10 cellular contexts compared by ENCODE assay signal in the genomic region with DNA sequence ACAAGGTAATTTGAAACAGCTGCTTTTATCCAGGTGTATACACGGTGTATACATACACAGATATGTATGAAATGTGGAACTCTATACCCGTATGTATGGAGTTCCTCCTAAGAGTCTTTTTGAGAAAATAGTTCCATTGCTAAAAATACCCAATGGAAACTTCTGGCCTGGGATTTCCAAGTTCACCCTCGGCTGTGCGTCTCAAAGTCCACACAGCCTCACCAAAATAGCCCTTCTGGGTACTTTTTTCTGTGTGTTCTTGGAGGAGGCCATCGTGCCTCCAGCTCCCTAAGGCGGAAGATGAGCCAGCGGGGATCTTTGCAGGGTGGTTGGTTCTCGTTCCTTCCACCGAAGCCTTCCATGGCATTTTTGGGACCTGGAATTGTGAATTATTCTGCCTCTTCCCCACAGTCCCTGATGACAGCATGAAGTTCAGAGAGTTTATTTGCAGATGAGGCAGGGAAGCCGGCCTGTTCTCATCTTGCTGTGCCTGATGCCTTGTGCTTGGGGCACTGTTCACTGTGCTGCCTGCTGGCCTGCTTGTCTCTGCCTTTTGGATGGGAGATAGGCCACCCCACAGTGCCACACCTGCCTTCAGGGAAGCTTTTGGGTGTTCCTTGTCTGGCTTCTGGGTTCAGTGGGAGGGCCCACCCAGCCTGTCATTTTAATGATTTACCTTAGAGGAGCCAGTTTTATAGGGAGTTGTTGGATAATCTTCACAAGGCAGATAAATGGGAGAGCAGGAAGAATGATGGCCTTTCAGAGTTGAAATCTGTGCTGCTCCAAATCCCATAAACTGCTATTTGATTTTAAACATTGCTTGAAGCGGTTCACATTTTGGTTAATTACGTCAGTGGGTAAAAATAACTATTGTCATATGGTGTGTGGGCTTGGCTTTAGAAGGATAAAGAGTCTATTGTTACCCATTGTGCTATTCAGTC.
DNase-seq lines count a peak whose midpoint lies in the region; ATAC-seq and TF ChIP-seq lines count a peak whose summit lies in the region.
"Had no signal": no experiment of that assay in that cellular context is flagged by ENCODE, and none has a peak within 500 bp of the region (broad histone marks: within the 10 kb centered on the region; RNA-seq: fewer than 3 reads in every experiment).

No MANE protein-coding gene starts in this region.

- TF ChIP-seq EP300 in SK-N-SH (IDR thresholded peaks at IDR 0.05; ENCODE audit: borderline replicate concordance in 1 of 2, low read depth in 1 of 2, low read length in 1 of 2), result no peak

- H3K9me3 ChIP-seq in SK-N-SH (no peaks in the 10 kb centered on the region), right cardiac atrium (ENCODE audit: control insufficient read depth, low read length) (no peaks in the 10 kb centered on the region), Caco-2 (no peaks in the 10 kb centered on the region)

- no peaks in the 10 kb centered on the region for H3K9me3 Mint-ChIP-seq in Caco-2 (ENCODE audit: unreplicated experiment)
- H3K9me3 Mint-ChIP-seq: activated naive CD4-positive, alpha-beta T cell treated with anti-CD3 and anti-CD28 coated beads, Interleukin-2, amount 50 U/mL, for 24 hours had no signal

- no TSS peak for BruUV-seq in Caco-2 (replicated peaks; lab: Mats Ljungman, UMichigan)

- CTCF ChIA-PET in SK-N-SH (lab: Yijun Ruan, JAX), result interaction anchor here (13.3 kb wide), 1 partner anchor 169 kb away, joined by 262 read pairs; no protein-coding TSS in a partner anchor
- CTCF ChIA-PET in Caco-2 (lab: Charles Lee), result no interaction called here

- DNase-seq in NCI-H2107 treated with DMSO at 0.1 percent for 48 hours (lab: John Stamatoyannopoulos, UW; ENCODE audit: unreplicated experiment) (peak; percentile 23), NCI-H2107 (lab: John Stamatoyannopoulos, UW) (no peak), SK-N-SH (no peak), right cardiac atrium (no peak), GF-D8 (lab: John Stamatoyannopoulos, UW) (no peak), Caco-2 (no peak), SK-N-DZ (ENCODE audit: low spot score) (no peak)

- H3K27ac ChIP-seq in SK-N-SH (ENCODE audit: low read depth in 2 of 2, low read length in 1 of 2), result peak overlapping the region in 1 of 2 experiments; percentile 57; a peak in 2 of 4 replicates
- peak overlapping the region; percentile 5 for H3K27ac ChIP-seq in right cardiac atrium (ENCODE audit: low read length)
- H3K27ac ChIP-seq in skin epidermis, result peak overlapping the region in 14 of 21 experiments; percentile 3 to 68 (median 57)
- H3K27ac ChIP-seq: HL-60 had no signal

- no peak for ATAC-seq in right cardiac atrium

- 74% methylated on average over 12 of the region's 12 CpGs for WGBS in SK-N-SH (ENCODE audit: low lambda C conversion rate)
- 67% methylated on average over 12 of the region's 12 CpGs for WGBS in right cardiac atrium

- intact Hi-C loops in right cardiac atrium (cut with DNase I), result loop anchor here in 1 of 4 donors (10.0 kb wide), 1 partner anchor 129 kb away; no protein-coding TSS in a partner anchor
- intact Hi-C loops in Caco-2 (cut with micrococcal nuclease; ENCODE audit: unreplicated experiment), result no loop called here

- peaks cover 64% of the 10 kb centered on the region; the same call in 1 of the 2 replicates for H3K79me2 ChIP-seq in SK-N-SH (ENCODE audit: insufficient read depth)

- no peaks in the 10 kb centered on the region for H3K9me2 ChIP-seq in SK-N-SH

- no peak overlapping the region for H3K4me3 Mint-ChIP-seq in Caco-2 (ENCODE audit: unreplicated experiment)
- H3K4me3 Mint-ChIP-seq: activated naive CD4-positive, alpha-beta T cell treated with anti-CD3 and anti-CD28 coated beads, Interleukin-2, amount 50 U/mL, for 24 hours had no signal

- TF ChIP-seq CTCF in SK-N-SH (IDR thresholded peaks at IDR 0.05) (no peak), Caco-2 (IDR thresholded peaks at IDR 0.05; ENCODE audit: insufficient read depth in 1 of 2, low read depth in 1 of 2, low read length in 1 of 2, severe bottlenecking in 1 of 2, unreplicated experiment in 1 of 2) (no peak)

- H3K4me1 ChIP-seq in SK-N-SH (ENCODE audit: control insufficient read depth in 1 of 2, insufficient read depth in 2 of 2, low read depth in 1 of 2, low read length in 1 of 2), result peaks cover 5 to 19% of the 10 kb centered on the region in 2 experiments; a peak in 3 of 4 replicates
- H3K4me1 ChIP-seq in right cardiac atrium (ENCODE audit: control insufficient read depth, insufficient read depth, low read length), result peaks cover 6% of the 10 kb centered on the region
- H3K4me1 ChIP-seq in Caco-2, result peaks cover 23% of the 10 kb centered on the region

- H3K4me1 Mint-ChIP-seq in Caco-2 (ENCODE audit: low read depth, unreplicated experiment), result peaks cover 9% of the 10 kb centered on the region

- H3K9ac ChIP-seq in SK-N-SH, result no peak overlapping the region

- H3K27me3 ChIP-seq in SK-N-SH (ENCODE audit: insufficient read depth), result no peaks in the 10 kb centered on the region
- no peaks in the 10 kb centered on the region for H3K27me3 ChIP-seq in right cardiac atrium (ENCODE audit: control insufficient read depth, insufficient read depth)
- H3K27me3 ChIP-seq in Caco-2 (replicated peaks; ENCODE audit: control insufficient read depth, insufficient read depth, low read length), result no peaks in the 10 kb centered on the region

- H2AFZ ChIP-seq in SK-N-SH (ENCODE audit: low read depth), result no peak overlapping the region

- no peak overlapping the region for H3K27ac Mint-ChIP-seq in Caco-2 (ENCODE audit: unreplicated experiment)

- H3K27me3 Mint-ChIP-seq in Caco-2 (ENCODE audit: insufficient read depth, unreplicated experiment), result no peaks in the 10 kb centered on the region
- H3K27me3 Mint-ChIP-seq: activated naive CD4-positive, alpha-beta T cell treated with anti-CD3 and anti-CD28 coated beads, Interleukin-2, amount 50 U/mL, for 24 hours had no signal

- peak overlapping the region; percentile 26; the same call in 1 of the 2 replicates for H3K4me2 ChIP-seq in SK-N-SH

- H3K4me3 ChIP-seq in SK-N-SH (ENCODE audit: low read depth in 2 of 2, low read length in 1 of 2) (no peak overlapping the region), right cardiac atrium (ENCODE audit: low read length) (no peak overlapping the region), skin epidermis (no peak overlapping the region), Caco-2 (ENCODE audit: low read depth, low read length) (no peak overlapping the region)

- H3K36me3 ChIP-seq in SK-N-SH (replicated peaks in 1 of 2; ENCODE audit: control insufficient read depth in 1 of 2, insufficient read depth in 2 of 2, low read length in 1 of 2) (no peaks in the 10 kb centered on the region), Caco-2 (ENCODE audit: control insufficient read depth, insufficient read depth, low read length) (no peaks in the 10 kb centered on the region)

- TF ChIP-seq RAD21 in SK-N-SH (IDR thresholded peaks at IDR 0.05; ENCODE audit: low read length), result no peak

- H3F3A ChIP-seq in SK-N-SH (replicated peaks; ENCODE audit: insufficient read depth), result peaks cover 7% of the 10 kb centered on the region

- H3K36me3 Mint-ChIP-seq in Caco-2 (ENCODE audit: insufficient read depth, unreplicated experiment), result no peaks in the 10 kb centered on the region
- H3K36me3 Mint-ChIP-seq: activated naive CD4-positive, alpha-beta T cell treated with anti-CD3 and anti-CD28 coated beads, Interleukin-2, amount 50 U/mL, for 24 hours had no signal

- no peaks in the 10 kb centered on the region for H4K20me1 ChIP-seq in SK-N-SH (ENCODE audit: insufficient read depth)

- POLR2A ChIA-PET in SK-N-SH (lab: Yijun Ruan, JAX), result no interaction called here
- POLR2A ChIA-PET in Caco-2 (lab: Charles Lee), result no interaction called here

TF ChIP-seq in SK-N-SH, 30 proteins besides CTCF, POLR2A, EP300 and RAD21:
- TF ChIP-seq RXRA (IDR thresholded peaks at IDR 0.05; ENCODE audit: borderline replicate concordance, low read depth), result no peak
- no peak for TF ChIP-seq SIN3A (IDR thresholded peaks at IDR 0.05; ENCODE audit: borderline replicate concordance, low read depth, low read length)
- TF ChIP-seq YY1 (IDR thresholded peaks at IDR 0.05; ENCODE audit: low read depth), result no peak
- no peak for TF ChIP-seq SMC3 (IDR thresholded peaks at IDR 0.05; ENCODE audit: low read depth, low read length)
- no peak for TF ChIP-seq FOSL2 (IDR thresholded peaks at IDR 0.05; ENCODE audit: borderline replicate concordance, low read depth)
- no peak for TF ChIP-seq TCF12 (IDR thresholded peaks at IDR 0.05)
- TF ChIP-seq RFX5 (IDR thresholded peaks at IDR 0.05; ENCODE audit: low read length), result peak; percentile 86
- TF ChIP-seq MEF2A (IDR thresholded peaks at IDR 0.05; ENCODE audit: borderline replicate concordance, low read depth), result peak; percentile 27; the same call in 1 of the 2 replicates
- no peak for TF ChIP-seq TEAD4 (IDR thresholded peaks at IDR 0.05; ENCODE audit: borderline replicate concordance, insufficient read depth)
- no peak for TF ChIP-seq RCOR1 (IDR thresholded peaks at IDR 0.05; ENCODE audit: low read length)
- TF ChIP-seq MAX (IDR thresholded peaks at IDR 0.05; ENCODE audit: low read depth), result no peak
